Comparison of ENCODE assay signal across 21 cellular contexts in the genomic region with DNA sequence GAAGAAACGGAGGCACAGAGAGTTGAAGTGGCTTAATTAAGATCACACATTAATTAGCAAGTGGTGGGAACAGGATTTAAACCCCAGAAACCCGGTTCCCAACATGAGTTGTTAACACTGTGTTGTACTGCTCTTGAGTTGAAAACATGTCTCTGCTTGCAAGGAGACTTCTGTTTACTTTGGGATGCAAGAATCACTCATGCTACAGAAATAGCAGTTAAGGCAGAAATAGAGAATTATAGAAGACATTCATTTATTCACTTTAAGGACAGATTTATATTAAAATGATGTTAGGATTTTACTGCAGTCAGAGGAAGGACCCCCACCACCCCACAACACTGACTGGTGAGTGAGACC.
DNase-seq lines count a peak whose midpoint lies in the region; ATAC-seq, FAIRE-seq and TF ChIP-seq lines count a peak whose summit lies in the region.
"Had no signal": no experiment of that assay in that cellular context is flagged by ENCODE, and none has a peak within 500 bp of the region (broad histone marks: within the 10 kb centered on the region; RNA-seq: fewer than 3 reads in every experiment).

No MANE protein-coding gene starts in this region.

- H3K36me3 ChIP-seq in keratinocyte (ENCODE audit: control insufficient read depth in 2 of 2, extremely low read depth in 1 of 2, insufficient read depth in 2 of 2, low read length in 2 of 2), result no peaks in the 10 kb centered on the region

- H2AFZ ChIP-seq in keratinocyte (ENCODE audit: control insufficient read depth, low read length), result no peak overlapping the region

- no peaks in the 10 kb centered on the region for H3K79me2 ChIP-seq in keratinocyte (ENCODE audit: control insufficient read depth, insufficient read depth, low read length)

- H3K27me3 Mint-ChIP-seq in stimulated activated naive CD8-positive, alpha-beta T cell treated with anti-CD3 and anti-CD28 coated beads, Interleukin-15, Interleukin-2, amounts not matched to agents 100 ng/mL and 50 ng/mL, for 24 hours, result no peaks in the 10 kb centered on the region
- H3K27me3 Mint-ChIP-seq in stimulated activated naive CD8-positive, alpha-beta T cell treated with anti-CD3 and anti-CD28 coated beads, Interleukin-15, amount 100 ng/mL, for 72 hours, result no peaks in the 10 kb centered on the region
- H3K27me3 Mint-ChIP-seq in central memory CD8-positive, alpha-beta T cell, result no peaks in the 10 kb centered on the region

- H3K9me3 ChIP-seq in keratinocyte (ENCODE audit: control insufficient read depth, low read depth, low read length), result no peaks in the 10 kb centered on the region

- no peak overlapping the region for H3K9ac ChIP-seq in keratinocyte (ENCODE audit: control insufficient read depth, extremely low read depth, insufficient read depth, low read length)

- DNase-seq in stimulated activated naive CD8-positive, alpha-beta T cell treated with anti-CD3 and anti-CD28 coated beads, Interleukin-15, amount 100 ng/mL, for 72 hours, result no peak
- no peak for DNase-seq in central memory CD8-positive, alpha-beta T cell (ENCODE audit: low spot score in 2 of 2)
- DNase-seq in keratinocyte (ENCODE audit: low read depth, low spot score) (no peak), NCI-H2029 (lab: John Stamatoyannopoulos, UW) (no peak), NCI-H146 (lab: John Stamatoyannopoulos, UW) (no peak)
- no peak for DNase-seq in activated CD4-positive, alpha-beta T cell treated with anti-CD3 and anti-CD28 coated beads, Interleukin-2, amount 50 U/mL, for 1 hour
- DNase-seq: CD4-positive, alpha-beta memory T cell; DMS153; GDM1; KBM-7; NCI-H1417 treated with DMSO at 0.1 percent for 48 hours; NCI-H1930; NCI-H446 treated with DMSO at 0.1 percent for 48 hours; NCI-H748 treated with DMSO at 0.1 percent for 48 hours; NK-92 treated with Interleukin-12 subunit alpha and Interleukin-12 subunit beta, amount 100 ng/mL, for 24 hours; SHP77 had no signal

- no peaks in the 10 kb centered on the region for H4K20me1 ChIP-seq in keratinocyte (ENCODE audit: control insufficient read depth, extremely low read depth, insufficient read depth, low read length)

- FAIRE-seq in keratinocyte (lab: Jason Lieb, UNC), result peak; percentile 46
- FAIRE-seq: A549, H1, RCC 7860 had no signal

- no peak overlapping the region for H3K4me2 ChIP-seq in keratinocyte (ENCODE audit: control insufficient read depth, extremely low read depth, insufficient read depth, low read depth, low read length)

- H3K4me3 ChIP-seq in keratinocyte (ENCODE audit: control insufficient read depth in 2 of 3, extremely low read depth in 1 of 3, insufficient read depth in 2 of 3, low read depth in 1 of 3, low read length in 3 of 3), result no peak overlapping the region
- H3K4me3 ChIP-seq: A549, SK-N-MC had no signal

- no peak overlapping the region for H3K27ac ChIP-seq in keratinocyte (ENCODE audit: control insufficient read depth, insufficient read depth, low read length)
- H3K27ac ChIP-seq: SK-N-MC had no signal

- H3K4me1 Mint-ChIP-seq in stimulated activated naive CD8-positive, alpha-beta T cell treated with anti-CD3 and anti-CD28 coated beads, Interleukin-15, Interleukin-2, amounts not matched to agents 100 ng/mL and 50 ng/mL, for 24 hours (ENCODE audit: low read depth), result peaks cover 36% of the 10 kb centered on the region
- H3K4me1 Mint-ChIP-seq in stimulated activated naive CD8-positive, alpha-beta T cell treated with anti-CD3 and anti-CD28 coated beads, Interleukin-15, amount 100 ng/mL, for 72 hours, result peaks cover 70% of the 10 kb centered on the region
- peaks cover 61% of the 10 kb centered on the region for H3K4me1 Mint-ChIP-seq in central memory CD8-positive, alpha-beta T cell

- H3K27me3 ChIP-seq in keratinocyte (ENCODE audit: control insufficient read depth, extremely low read depth, insufficient read depth, low read length), result no peaks in the 10 kb centered on the region

- H3K4me3 Mint-ChIP-seq in stimulated activated naive CD8-positive, alpha-beta T cell treated with anti-CD3 and anti-CD28 coated beads, Interleukin-15, Interleukin-2, amounts not matched to agents 100 ng/mL and 50 ng/mL, for 24 hours, result no peak overlapping the region
- no peak overlapping the region for H3K4me3 Mint-ChIP-seq in stimulated activated naive CD8-positive, alpha-beta T cell treated with anti-CD3 and anti-CD28 coated beads, Interleukin-15, amount 100 ng/mL, for 72 hours
- no peak overlapping the region for H3K4me3 Mint-ChIP-seq in central memory CD8-positive, alpha-beta T cell

- H3K27ac Mint-ChIP-seq in stimulated activated naive CD8-positive, alpha-beta T cell treated with anti-CD3 and anti-CD28 coated beads, Interleukin-15, Interleukin-2, amounts not matched to agents 100 ng/mL and 50 ng/mL, for 24 hours, result peak overlapping the region; percentile 6
- no peak overlapping the region for H3K27ac Mint-ChIP-seq in stimulated activated naive CD8-positive, alpha-beta T cell treated with anti-CD3 and anti-CD28 coated beads, Interleukin-15, amount 100 ng/mL, for 72 hours
- H3K27ac Mint-ChIP-seq in central memory CD8-positive, alpha-beta T cell (ENCODE audit: low read depth), result peak overlapping the region; percentile 14
- H3K27ac Mint-ChIP-seq: CD4-positive, alpha-beta memory T cell had no signal

- no peak for TF ChIP-seq CTCF in keratinocyte (optimal IDR thresholded peaks at IDR 0.05 in 1 of 3, IDR thresholded peaks at IDR 0.05 in 1 of 3, conservative IDR thresholded peaks at IDR 0.05 in 1 of 3; ENCODE audit: extremely low read depth in 1 of 3, insufficient read depth in 2 of 3, low read length in 3 of 3)

- H3K9me1 ChIP-seq in keratinocyte (ENCODE audit: control insufficient read depth, extremely low read depth, insufficient read depth, low read length), result peaks cover 2% of the 10 kb centered on the region

- dilution Hi-C loops in keratinocyte (cut with MboI; ENCODE audit: extremely low pct_ligation_motif_present, low sequenced_read_pairs), result no loop called here

- peaks cover 25% of the 10 kb centered on the region for H3K36me3 Mint-ChIP-seq in stimulated activated naive CD8-positive, alpha-beta T cell treated with anti-CD3 and anti-CD28 coated beads, Interleukin-15, Interleukin-2, amounts not matched to agents 100 ng/mL and 50 ng/mL, for 24 hours (ENCODE audit: low read depth)
- peaks cover 5% of the 10 kb centered on the region for H3K36me3 Mint-ChIP-seq in central memory CD8-positive, alpha-beta T cell (ENCODE audit: insufficient read depth)
- H3K36me3 Mint-ChIP-seq: CD4-positive, alpha-beta memory T cell had no signal

- no peaks in the 10 kb centered on the region for H3K9me3 Mint-ChIP-seq in stimulated activated naive CD8-positive, alpha-beta T cell treated with anti-CD3 and anti-CD28 coated beads, Interleukin-15, Interleukin-2, amounts not matched to agents 100 ng/mL and 50 ng/mL, for 24 hours
- no peaks in the 10 kb centered on the region for H3K9me3 Mint-ChIP-seq in stimulated activated naive CD8-positive, alpha-beta T cell treated with anti-CD3 and anti-CD28 coated beads, Interleukin-15, amount 100 ng/mL, for 72 hours
- no peaks in the 10 kb centered on the region for H3K9me3 Mint-ChIP-seq in central memory CD8-positive, alpha-beta T cell
- H3K9me3 Mint-ChIP-seq: CD4-positive, alpha-beta memory T cell had no signal

- H3K4me1 ChIP-seq in keratinocyte (ENCODE audit: control insufficient read depth, extremely low read depth, insufficient read depth, low read length), result peaks cover 26% of the 10 kb centered on the region

- ATAC-seq in stimulated activated naive CD8-positive, alpha-beta T cell treated with anti-CD3 and anti-CD28 coated beads, Interleukin-15, amount 100 ng/mL, for 72 hours, result no peak
- ATAC-seq in central memory CD8-positive, alpha-beta T cell (replicated peaks; ENCODE audit: extremely low read depth, poor library complexity, severe bottlenecking), result no peak
- ATAC-seq: A549 had no signal

Comparison
In these comparisons a context has a peak if more than half of its experiments do, and no peak if none do; other contexts are left out.
1. H3K27ac Mint-ChIP-seq: peak in stimulated activated naive CD8-positive, alpha-beta T cell treated with anti-CD3 and anti-CD28 coated beads, Interleukin-15, Interleukin-2, amounts not matched to agents 100 ng/mL and 50 ng/mL, for 24 hours (single experiment) and central memory CD8-positive, alpha-beta T cell (single experiment); none in stimulated activated naive CD8-positive, alpha-beta T cell treated with anti-CD3 and anti-CD28 coated beads, Interleukin-15, amount 100 ng/mL, for 72 hours (0 of 2).